13 cellular contexts compared by ENCODE assay signal in the genomic region with DNA sequence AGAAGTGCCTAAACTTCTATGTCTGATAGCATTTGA. TPM values are rescaled to one million over a fixed set of nuclear protein-coding genes. Genes with fewer than 3 reads are reported as not detected.
DNase-seq lines count a peak whose midpoint lies in the region; ATAC-seq and TF ChIP-seq lines count a peak whose summit lies in the region.
"Had no signal": no experiment of that assay in that cellular context is flagged by ENCODE, and none has a peak within 500 bp of the region (broad histone marks: within the 10 kb centered on the region; RNA-seq: fewer than 3 reads in every experiment).

A gene (plus strand): TSS at position 17 of the 36 bp plus-strand sequence. CDS start 127 bp downstream, outside the sequence.

- no peak for ATAC-seq in activated T-cell treated with anti-CD3 and anti-CD28 coated beads, Interleukin-2, amount 50 U/mL, for 4 hours
- ATAC-seq in gastroesophageal sphincter: no peak
- no peak for ATAC-seq in GM21619 (IDR thresholded peaks at IDR 0.05; ENCODE audit: unreplicated experiment)
- no peak for ATAC-seq in CD4-positive, alpha-beta T cell (ENCODE audit: poor library complexity)

- no peak within 1 kb of the TSS for H3K27ac Mint-ChIP-seq in CD4-positive, alpha-beta T cell
- H3K27ac Mint-ChIP-seq: immature natural killer cell had no signal

- peak within 1 kb of the TSS; percentile 24 for H3K9ac ChIP-seq in SU-DHL-6 (ENCODE audit: low read length)

- peaks cover 0 to 6% (median 0%) of the 10 kb centered on the region in 3 donors for H3K4me1 ChIP-seq in gastroesophageal sphincter
- no peaks in the 10 kb centered on the region for H3K4me1 ChIP-seq in thymus (ENCODE audit: control insufficient read depth, insufficient read depth, low read length)

- H3K27me3 Mint-ChIP-seq in activated T-cell treated with anti-CD3 and anti-CD28 coated beads, Interleukin-2, amount 50 U/mL, for 4 hours (ENCODE audit: low read depth): no peaks in the 10 kb centered on the region
- no peaks in the 10 kb centered on the region for H3K27me3 Mint-ChIP-seq in CD4-positive, alpha-beta T cell
- H3K27me3 Mint-ChIP-seq: stimulated activated naive CD8-positive, alpha-beta T cell treated with anti-CD3 and anti-CD28 coated beads, Interleukin-15, Interleukin-2, amounts not matched to agents 100 ng/mL and 50 ng/mL, for 24 hours had no signal

- no peaks in the 10 kb centered on the region for H3K36me3 ChIP-seq in SU-DHL-6 (ENCODE audit: low read length)
- H3K36me3 ChIP-seq in gastroesophageal sphincter: no peaks in the 10 kb centered on the region
- no peaks in the 10 kb centered on the region for H3K36me3 ChIP-seq in thymus (ENCODE audit: control insufficient read depth, insufficient read depth)

- H3K4me3 ChIP-seq in SU-DHL-6 (ENCODE audit: insufficient read depth, low read length, poor library complexity, severe bottlenecking) (peak within 1 kb of the TSS; percentile 44), gastroesophageal sphincter (peak within 1 kb of the TSS; percentile 12 to 13), thymus (ENCODE audit: low read length) (no peak within 1 kb of the TSS)

- peak within 1 kb of the TSS; percentile 58 for H3K4me2 ChIP-seq in SU-DHL-6 (ENCODE audit: low read depth, low read length, poor library complexity, severe bottlenecking)

- intact Hi-C loops in CD4-positive, alpha-beta T cell (cut with DNase I, micrococcal nuclease): loop anchor here in 1 of 2 experiments (5.0 kb wide), 1 partner anchor 1894 kb away; no protein-coding TSS in a partner anchor

- H3K9me2 ChIP-seq in SU-DHL-6 (replicated peaks; ENCODE audit: insufficient read depth, low read length): no peaks in the 10 kb centered on the region

- POLR2A ChIA-PET in CD4-positive, alpha-beta T cell (lab: Charles Lee): interaction anchor here (0.7 to 0.9 kb wide), 2 partner anchors 8 to 10 kb away, joined by 3 to 4 read pairs; no protein-coding TSS in a partner anchor

- no peaks in the 10 kb centered on the region for H4K20me1 ChIP-seq in SU-DHL-6 (ENCODE audit: low read depth, low read length)

- H3F3A ChIP-seq in SU-DHL-6 (ENCODE audit: insufficient read depth): no peaks in the 10 kb centered on the region

- TF ChIP-seq POLR2A in gastroesophageal sphincter (IDR thresholded peaks at IDR 0.05): no peak

- peak within 1 kb of the TSS; percentile 70 for H3K27ac ChIP-seq in SU-DHL-6 (ENCODE audit: low read depth, low read length)
- H3K27ac ChIP-seq in gastroesophageal sphincter: no peak within 1 kb of the TSS
- no peak within 1 kb of the TSS for H3K27ac ChIP-seq in thymus (ENCODE audit: low read depth)
- H3K27ac ChIP-seq in CD4-positive, alpha-beta T cell (ENCODE audit: low read depth, low read length): no peak within 1 kb of the TSS

- H3K9me3 Mint-ChIP-seq in activated T-cell treated with anti-CD3 and anti-CD28 coated beads, Interleukin-2, amount 50 U/mL, for 4 hours: no peaks in the 10 kb centered on the region
- no peaks in the 10 kb centered on the region for H3K9me3 Mint-ChIP-seq in CD4-positive, alpha-beta T cell
- H3K9me3 Mint-ChIP-seq: neural crest cell; stimulated activated naive CD8-positive, alpha-beta T cell treated with anti-CD3 and anti-CD28 coated beads, Interleukin-15, Interleukin-2, amounts not matched to agents 100 ng/mL and 50 ng/mL, for 24 hours had no signal

- H3K36me3 Mint-ChIP-seq in activated T-cell treated with anti-CD3 and anti-CD28 coated beads, Interleukin-2, amount 50 U/mL, for 4 hours (ENCODE audit: insufficient read depth): no peaks in the 10 kb centered on the region
- H3K36me3 Mint-ChIP-seq in CD4-positive, alpha-beta T cell (ENCODE audit: low read depth): no peaks in the 10 kb centered on the region
- H3K36me3 Mint-ChIP-seq: immature natural killer cell had no signal

- TF ChIP-seq CTCF in SU-DHL-6 (IDR thresholded peaks at IDR 0.05; ENCODE audit: insufficient read depth, low read length, poor library complexity, severe bottlenecking) (no peak), gastroesophageal sphincter (IDR thresholded peaks at IDR 0.05) (no peak)
- TF ChIP-seq CTCF in CD4-positive, alpha-beta T cell (IDR thresholded peaks at IDR 0.05): no peak

- TF ChIP-seq EP300 in gastroesophageal sphincter (IDR thresholded peaks at IDR 0.05): no peak

- H3K79me2 ChIP-seq in SU-DHL-6 (ENCODE audit: insufficient read depth, low read length): peaks cover 13% of the 10 kb centered on the region; the same call in 1 of the 2 replicates

- DNase-seq in activated T-cell treated with anti-CD3 and anti-CD28 coated beads, Interleukin-2, amount 50 U/mL, for 4 hours: no peak
- no peak for DNase-seq in activated T-cell treated with anti-CD3 and anti-CD28 coated beads, Interleukin-2, amount 50 U/mL, for 48 hours
- DNase-seq in NCI-H2081 (lab: John Stamatoyannopoulos, UW): no peak
- no peak for DNase-seq in CD4-positive, alpha-beta T cell
- DNase-seq: erythroblast, immature natural killer cell, NCI-H1436 had no signal

- H3K27me3 ChIP-seq in SU-DHL-6 (ENCODE audit: low read length) (no peaks in the 10 kb centered on the region), gastroesophageal sphincter (no peaks in the 10 kb centered on the region), thymus (ENCODE audit: control insufficient read depth, insufficient read depth) (no peaks in the 10 kb centered on the region)
- H3K27me3 ChIP-seq in CD4-positive, alpha-beta T cell (ENCODE audit: control insufficient read depth, insufficient read depth, low read length): no peaks in the 10 kb centered on the region

- no peaks in the 10 kb centered on the region for H3K9me3 ChIP-seq in SU-DHL-6 (ENCODE audit: insufficient read depth, low read length)
- no peaks in the 10 kb centered on the region for H3K9me3 ChIP-seq in gastroesophageal sphincter
- no peaks in the 10 kb centered on the region for H3K9me3 ChIP-seq in thymus (ENCODE audit: control insufficient read depth)
- H3K9me3 ChIP-seq in CD4-positive, alpha-beta T cell (ENCODE audit: control insufficient read depth, low read length): no peaks in the 10 kb centered on the region

- CTCF ChIA-PET in CD4-positive, alpha-beta T cell (lab: Charles Lee): no interaction called here

- peak within 1 kb of the TSS; percentile 52 for H2AFZ ChIP-seq in SU-DHL-6 (ENCODE audit: low read depth, low read length, severe bottlenecking)

- H3K4me3 Mint-ChIP-seq in activated T-cell treated with anti-CD3 and anti-CD28 coated beads, Interleukin-2, amount 50 U/mL, for 4 hours: peak within 1 kb of the TSS; percentile 49
- H3K4me3 Mint-ChIP-seq in CD4-positive, alpha-beta T cell: no peak within 1 kb of the TSS
- H3K4me3 Mint-ChIP-seq: neural crest cell; stimulated activated naive CD8-positive, alpha-beta T cell treated with anti-CD3 and anti-CD28 coated beads, Interleukin-15, Interleukin-2, amounts not matched to agents 100 ng/mL and 50 ng/mL, for 24 hours had no signal

- H3K4me1 Mint-ChIP-seq in activated T-cell treated with anti-CD3 and anti-CD28 coated beads, Interleukin-2, amount 50 U/mL, for 4 hours (ENCODE audit: low read depth): peaks cover 17% of the 10 kb centered on the region
- H3K4me1 Mint-ChIP-seq in CD4-positive, alpha-beta T cell (ENCODE audit: low read depth): peaks cover 23% of the 10 kb centered on the region

RNA-seq across cellular contexts. Expression of the gene that starts here (rescaled TPM):
- under 1 TPM in 1 of 3 donors, not detected in 2; 0.54 TPM for total RNA-seq in activated T-cell treated with anti-CD3 and anti-CD28 coated beads, Interleukin-2, amount 50 U/mL, for 4 hours
- total RNA-seq in gastroesophageal sphincter: 1 to 10 TPM in 2 of 4 donors, under 1 TPM in 1, not detected in 1; 0.13 to 7.4 (median 3.4) TPM
- polyA plus RNA-seq in thymus: 47.1 TPM
- under 1 TPM in 1 of 2 experiments, not detected in 1; 0.31 TPM for total RNA-seq in CD4-positive, alpha-beta T cell
- polyA plus RNA-seq: immature natural killer cell had no signal
